25 cellular contexts compared by ENCODE assay signal in the genomic region with DNA sequence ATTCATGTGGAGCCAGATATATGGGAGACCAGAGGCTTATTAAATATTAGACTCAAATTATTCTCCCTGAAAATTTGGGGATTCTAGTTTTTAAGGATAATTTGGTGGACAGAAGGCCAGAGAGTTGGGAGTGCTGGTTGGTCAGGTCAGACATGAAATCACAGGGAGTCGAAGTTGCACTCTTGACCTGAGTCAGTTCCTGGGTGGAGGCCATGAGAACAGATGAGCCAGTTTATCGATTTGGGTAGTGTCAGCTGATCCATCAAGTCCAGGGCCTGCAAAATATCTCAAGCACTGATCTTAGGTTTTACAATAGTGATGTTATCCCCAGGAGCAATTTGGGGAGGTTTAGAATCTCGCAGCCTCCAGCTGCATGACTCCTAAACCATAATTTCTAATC.
DNase-seq lines count a peak whose midpoint lies in the region; ATAC-seq, FAIRE-seq and TF ChIP-seq lines count a peak whose summit lies in the region.
"Had no signal": no experiment of that assay in that cellular context is flagged by ENCODE, and none has a peak within 500 bp of the region (broad histone marks: within the 10 kb centered on the region; RNA-seq: fewer than 3 reads in every experiment).

No MANE protein-coding gene starts in this region.

- peaks cover 0 to 13% (median 3%) of the 10 kb centered on the region in 4 donors for H3K4me1 ChIP-seq in liver (ENCODE audit: control insufficient read depth in 4 of 4, insufficient read depth in 4 of 4, low read length in 3 of 4)
- H3K4me1 ChIP-seq in HepG2 (ENCODE audit: insufficient read depth, low read length) = peaks cover 11% of the 10 kb centered on the region
- H3K4me1 ChIP-seq in HUES64 (ENCODE audit: insufficient read depth, low read length) = no peaks in the 10 kb centered on the region
- H3K4me1 ChIP-seq in suprapubic skin = no peaks in the 10 kb centered on the region
- H3K4me1 ChIP-seq: BLaER1, Caco-2 had no signal

- FAIRE-seq in HepG2 (lab: Jason Lieb, UNC) = no peak
- FAIRE-seq: A204.1, D721Med, G401.6, GM12878, GM12892, GM18507 had no signal

- TF ChIP-seq EP300 in HepG2 (IDR thresholded peaks at IDR 0.05; ENCODE audit: low read depth in 2 of 2, low read length in 2 of 2) (no peak), HepG2 (CRISPR knock-in tag; IDR thresholded peaks at IDR 0.05; ENCODE audit: borderline replicate concordance) (no peak), suprapubic skin (IDR thresholded peaks at IDR 0.05) (no peak)

- no peak overlapping the region for H3K4me2 ChIP-seq in HepG2 (ENCODE audit: low read depth, low read length)
- H3K4me2 ChIP-seq: BLaER1 had no signal

- no peaks in the 10 kb centered on the region for H3K79me2 ChIP-seq in HepG2 (ENCODE audit: insufficient read depth, low read length)

- WGBS in liver = 71% methylated on average over 3 of the region's 3 CpGs
- WGBS in HepG2 (ENCODE audit: low lambda C conversion rate) = 7% methylated on average over 3 of the region's 3 CpGs
- 76% methylated on average over 3 of the region's 3 CpGs for WGBS in HUES64
- WGBS in suprapubic skin = 91% methylated on average over 3 of the region's 3 CpGs

- POLR2A ChIA-PET in HepG2 (lab: Yijun Ruan, JAX) = no interaction called here

- no peak overlapping the region for H2AFZ ChIP-seq in HepG2 (ENCODE audit: low read length)

- H3K9me3 ChIP-seq in liver (ENCODE audit: control insufficient read depth in 4 of 4, low read length in 3 of 4) (peaks cover 5 to 6% (median 6%) of the 10 kb centered on the region in 4 donors), HepG2 (ENCODE audit: low read length) (peaks cover 72% of the 10 kb centered on the region), HUES64 (ENCODE audit: insufficient read depth, low read depth, low read length) (peaks cover 4% of the 10 kb centered on the region), suprapubic skin (peaks cover 8% of the 10 kb centered on the region)
- H3K9me3 ChIP-seq: BE2C, BLaER1, Caco-2 had no signal

- ATAC-seq in HepG2 (no peak), left lobe of liver (peak; percentile 43)
- ATAC-seq: GM12878 had no signal

- CTCF ChIA-PET in HepG2 (lab: Yijun Ruan, JAX; ENCODE audit: low intra/inter-chr PET ratio, low total read pairs) = no interaction called here

- H4K20me1 ChIP-seq in HepG2 (ENCODE audit: insufficient read depth, low read length) = no peaks in the 10 kb centered on the region
- H4K20me1 ChIP-seq: BLaER1 had no signal

- H3K27me3 ChIP-seq in liver (ENCODE audit: control insufficient read depth in 4 of 4, insufficient read depth in 4 of 4, low read length in 3 of 4) = no peaks in the 10 kb centered on the region
- no peaks in the 10 kb centered on the region for H3K27me3 ChIP-seq in HepG2 (ENCODE audit: control insufficient read depth in 1 of 2, insufficient read depth in 2 of 2, low read length in 2 of 2)
- H3K27me3 ChIP-seq in HUES64 (ENCODE audit: insufficient read depth, low read length) = no peaks in the 10 kb centered on the region
- H3K27me3 ChIP-seq in suprapubic skin = no peaks in the 10 kb centered on the region
- H3K27me3 ChIP-seq: BE2C, BLaER1 had no signal

- no peak for TF ChIP-seq RAD21 in liver (IDR thresholded peaks at IDR 0.05)
- no peak for TF ChIP-seq RAD21 in HepG2 (CRISPR knock-in tag; IDR thresholded peaks at IDR 0.05)

- DNase-seq in HepG2 (ENCODE audit: low spot score) = no peak
- DNase-seq in left lobe of liver (ENCODE audit: low spot score) = no peak
- no peak for DNase-seq in GM03348 (ENCODE audit: low spot score)
- no peak for DNase-seq in suprapubic skin (ENCODE audit: low spot score in 2 of 2)
- no peak for DNase-seq in COR-L47 (lab: John Stamatoyannopoulos, UW)
- DNase-seq: 8988T; ACHN; BE2C; C1 segment of cervical spinal cord; Caco-2; Calu3; CD4-positive, alpha-beta memory T cell; CD4-positive, CD25-positive, alpha-beta regulatory T cell; CD8-positive, alpha-beta memory T cell; DMS79 treated with DMSO at 0.1 percent for 48 hours; GF-D8 had no signal

- no TSS peak for BruUV-seq in HepG2 (replicated peaks; lab: Mats Ljungman, UMichigan)

- H3K36me3 ChIP-seq in liver (ENCODE audit: control insufficient read depth in 4 of 4, insufficient read depth in 3 of 4, low read depth in 1 of 4, low read length in 3 of 4) (no peaks in the 10 kb centered on the region), HepG2 (replicated peaks in 1 of 2; ENCODE audit: control insufficient read depth in 1 of 2, insufficient read depth in 2 of 2, low read length in 2 of 2) (no peaks in the 10 kb centered on the region), HUES64 (ENCODE audit: insufficient read depth, low read length) (no peaks in the 10 kb centered on the region), suprapubic skin (no peaks in the 10 kb centered on the region)
- H3K36me3 ChIP-seq: BE2C, BLaER1 had no signal

- intact Hi-C loops in HepG2 (cut with micrococcal nuclease; ENCODE audit: unreplicated experiment) = no loop called here

- H3K27ac ChIP-seq in liver (ENCODE audit: low read depth in 1 of 2, low read length in 2 of 2) (no peak overlapping the region), HepG2 (ENCODE audit: extremely low read length, insufficient read depth, low read length) (no peak overlapping the region), HUES64 (ENCODE audit: low read depth, low read length) (peak overlapping the region; percentile 53; the same call in 1 of the 2 replicates), suprapubic skin (no peak overlapping the region)
- H3K27ac ChIP-seq: BLaER1 had no signal

- no peak for TF ChIP-seq CTCF in liver (IDR thresholded peaks at IDR 0.05; ENCODE audit: low read depth, low read length, missing input control)
- no peak for TF ChIP-seq CTCF in HepG2 (CRISPR knock-in tag; IDR thresholded peaks at IDR 0.05)
- no peak for TF ChIP-seq CTCF in suprapubic skin (IDR thresholded peaks at IDR 0.05)

- TF ChIP-seq POLR2A in HepG2 (IDR thresholded peaks at IDR 0.05; ENCODE audit: insufficient read depth in 1 of 2, low read depth in 2 of 2, low read length in 2 of 2) = no peak
- no peak for TF ChIP-seq POLR2A in suprapubic skin (IDR thresholded peaks at IDR 0.05)

- H3K9ac ChIP-seq in liver (ENCODE audit: low read depth in 1 of 2, low read length in 2 of 2) (no peak overlapping the region), HepG2 (ENCODE audit: insufficient read depth, low read depth, low read length) (no peak overlapping the region), HUES64 (ENCODE audit: low read depth, low read length) (no peak overlapping the region)
- H3K9ac ChIP-seq: BLaER1 had no signal

- in situ Hi-C loops in HepG2 (cut with HindIII; ENCODE audit: extremely low pct_ligation_motif_present, low pct_unique_long_range_greater_than_20kb) = no loop called here

- H3K4me3 ChIP-seq in liver (ENCODE audit: low read depth in 1 of 3, low read length in 3 of 3) (peak overlapping the region in 1 of 3 donors; percentile 29), HepG2 (replicated peaks in 1 of 3; ENCODE audit: insufficient read depth in 1 of 3, low read depth in 2 of 3, low read length in 3 of 3) (no peak overlapping the region), HUES64 (ENCODE audit: low read length) (no peak overlapping the region), suprapubic skin (no peak overlapping the region)
- H3K4me3 ChIP-seq: BLaER1, GM12878 had no signal

TF ChIP-seq in liver, 16 proteins besides CTCF, POLR2A, EP300 and RAD21:
- TF ChIP-seq RXRA (IDR thresholded peaks at IDR 0.05) (peak in 1 of 2 donors; percentile 20), HNF4A (conservative IDR thresholded peaks at IDR 0.05) (peak; percentile 15 to 61), YY1 (IDR thresholded peaks at IDR 0.05) (no peak)

TF ChIP-seq in HepG2, 621 proteins besides CTCF, POLR2A, EP300 and RAD21 (continues in another document):
- no peak for TF ChIP-seq ZNF510 (CRISPR knock-in tag; IDR thresholded peaks at IDR 0.05; ENCODE audit: low read depth)
- TF ChIP-seq, protein P1, sequence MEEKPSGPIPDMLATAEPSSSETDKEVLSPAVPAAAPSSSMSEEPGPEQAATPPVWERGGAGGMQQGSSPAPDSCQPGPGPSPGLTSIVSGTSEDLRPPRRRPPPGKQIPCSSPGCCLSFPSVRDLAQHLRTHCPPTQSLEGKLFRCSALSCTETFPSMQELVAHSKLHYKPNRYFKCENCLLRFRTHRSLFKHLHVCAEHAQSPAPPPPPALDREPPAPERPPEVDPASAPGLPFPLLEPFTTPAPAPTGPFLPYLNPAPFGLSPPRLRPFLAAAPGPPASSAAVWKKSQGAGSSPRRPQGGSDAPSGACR (CRISPR knock-in tag; IDR thresholded peaks at IDR 0.05) = no peak
- TF ChIP-seq ZNF317 (CRISPR knock-in tag; IDR thresholded peaks at IDR 0.05) = no peak
- no peak for TF ChIP-seq IKZF5 (CRISPR knock-in tag; IDR thresholded peaks at IDR 0.05)
- TF ChIP-seq ZXDC (CRISPR knock-in tag; IDR thresholded peaks at IDR 0.05) = no peak
- no peak for TF ChIP-seq LBX2 (CRISPR knock-in tag; IDR thresholded peaks at IDR 0.05; ENCODE audit: borderline replicate concordance)
